In genomic region chr6:38985839-38986238, GRCh38 we compare ENCODE assay signal across 27 cellular contexts.
"Had no signal": no experiment of that assay in that cellular context is flagged by ENCODE, and none has a peak within 500 bp of the region (broad histone marks: within the 10 kb centered on the region; RNA-seq: fewer than 3 reads in every experiment).

No MANE protein-coding gene starts in this region.

- H3K4me3 ChIP-seq: adrenal gland, body of pancreas, esophagus muscularis mucosa, gastroesophageal sphincter had no signal

- H3K4me1 Mint-ChIP-seq: activated CD4-positive, alpha-beta T cell treated with anti-CD3 and anti-CD28 coated beads for 36 hours; activated CD4-positive, alpha-beta T cell treated with anti-CD3 and anti-CD28 coated beads, Interleukin-2, amount 10 ng/mL, durations not matched to agents 24 days and 14 days; activated CD8-positive, alpha-beta memory T cell treated with anti-CD3 and anti-CD28 coated beads, Interleukin-2, amount 10 ng/mL, durations not matched to agents 7 days and 5 days; activated naive CD4-positive, alpha-beta T cell treated with anti-CD3 and anti-CD28 coated beads, Interleukin-2, amount 50 U/mL, for 24 hours had no signal

- H3K36me3 Mint-ChIP-seq: activated CD4-positive, alpha-beta memory T cell treated with anti-CD3 and anti-CD28 coated beads for 36 hours; activated CD8-positive, alpha-beta memory T cell treated with anti-CD3 and anti-CD28 coated beads, Interleukin-2, amount 10 ng/mL, durations not matched to agents 7 days and 5 days; activated naive CD4-positive, alpha-beta T cell treated with anti-CD3 and anti-CD28 coated beads, Interleukin-2, amount 50 U/mL, for 24 hours had no signal

- DNase-seq: activated CD4-positive, alpha-beta memory T cell treated with anti-CD3 and anti-CD28 coated beads for 36 hours; activated CD4-positive, alpha-beta T cell treated with anti-CD3 and anti-CD28 coated beads for 36 hours; activated CD4-positive, alpha-beta T cell treated with anti-CD3 and anti-CD28 coated beads, Interleukin-2, amount 10 ng/mL, durations not matched to agents 24 days and 14 days; activated CD4-positive, CD25-positive, alpha-beta regulatory T cell; activated CD4-positive, CD25-positive, alpha-beta regulatory T cell treated with anti-CD3 and anti-CD28 coated beads, Interleukin-2, amount 50 U/mL, for 72 hours; activated CD8-positive, alpha-beta memory T cell treated with anti-CD3 and anti-CD28 coated beads, Interleukin-2, amount 10 ng/mL, durations not matched to agents 7 days and 5 days; activated CD8-positive, alpha-beta memory T cell treated with anti-CD3 and anti-CD28 coated beads, Interleukin-2, amount 50 U/mL, for 4 hours; activated CD8-positive, alpha-beta T cell treated with anti-CD3 and anti-CD28 coated beads, Interleukin-2, amount 10 ng/mL, durations not matched to agents 7 days and 5 days; activated effector memory CD4-positive, alpha-beta T cell treated with Interleukin-2 at 50 U/mL for 16 hours; activated gamma-delta T cell treated with Interleukin-2 at 50 U/mL for 16 hours; activated naive CD4-positive, alpha-beta T cell treated with anti-CD3 and anti-CD28 coated beads for 36 hours; activated T-cell treated with anti-CD3 and anti-CD28 coated beads, Interleukin-2, amount 50 U/mL, for 1 hour; adrenal gland; amygdala; aorta; body of pancreas; caudate nucleus; cortex of kidney; dermis blood vessel endothelial cell; effector CD4-positive, alpha-beta T cell; effector memory CD8-positive, alpha-beta T cell; erythroblast; foreskin melanocyte; T-helper 2 cell had no signal

- H3K9me3 ChIP-seq: adrenal gland, body of pancreas, esophagus muscularis mucosa, gastroesophageal sphincter had no signal

- H3K36me3 ChIP-seq: adrenal gland, esophagus muscularis mucosa, gastroesophageal sphincter had no signal

- H3K27ac ChIP-seq: adrenal gland, body of pancreas, esophagus muscularis mucosa, gastroesophageal sphincter had no signal

- ATAC-seq: activated CD4-positive, alpha-beta T cell treated with anti-CD3 and anti-CD28 coated beads for 36 hours; activated CD8-positive, alpha-beta memory T cell treated with anti-CD3 and anti-CD28 coated beads, Interleukin-2, amount 10 ng/mL, durations not matched to agents 7 days and 5 days; activated CD8-positive, alpha-beta T cell treated with anti-CD3 and anti-CD28 coated beads, Interleukin-2, amount 10 ng/mL, durations not matched to agents 7 days and 5 days; body of pancreas; effector memory CD8-positive, alpha-beta T cell; gastroesophageal sphincter had no signal

- H3K4me1 ChIP-seq: adrenal gland, body of pancreas, esophagus muscularis mucosa, gastroesophageal sphincter had no signal

- H3K9me3 Mint-ChIP-seq: activated CD4-positive, alpha-beta memory T cell treated with anti-CD3 and anti-CD28 coated beads for 36 hours; activated CD4-positive, alpha-beta T cell treated with anti-CD3 and anti-CD28 coated beads, Interleukin-2, amount 10 ng/mL, durations not matched to agents 24 days and 14 days; activated naive CD4-positive, alpha-beta T cell treated with anti-CD3 and anti-CD28 coated beads for 36 hours; activated naive CD4-positive, alpha-beta T cell treated with anti-CD3 and anti-CD28 coated beads, Interleukin-2, amount 50 U/mL, for 24 hours; effector memory CD8-positive, alpha-beta T cell had no signal

- H3K27ac Mint-ChIP-seq: activated CD4-positive, alpha-beta memory T cell treated with anti-CD3 and anti-CD28 coated beads for 36 hours; activated CD4-positive, alpha-beta T cell treated with anti-CD3 and anti-CD28 coated beads for 36 hours; activated CD4-positive, alpha-beta T cell treated with anti-CD3 and anti-CD28 coated beads, Interleukin-2, amount 10 ng/mL, durations not matched to agents 24 days and 14 days; activated CD8-positive, alpha-beta memory T cell treated with anti-CD3 and anti-CD28 coated beads, Interleukin-2, amount 10 ng/mL, durations not matched to agents 7 days and 5 days; activated CD8-positive, alpha-beta T cell treated with anti-CD3 and anti-CD28 coated beads, Interleukin-2, amount 10 ng/mL, durations not matched to agents 7 days and 5 days; activated naive CD4-positive, alpha-beta T cell treated with anti-CD3 and anti-CD28 coated beads for 36 hours; activated naive CD4-positive, alpha-beta T cell treated with anti-CD3 and anti-CD28 coated beads, Interleukin-2, amount 50 U/mL, for 24 hours; effector memory CD8-positive, alpha-beta T cell had no signal

- H3K4me3 Mint-ChIP-seq: activated CD4-positive, alpha-beta memory T cell treated with anti-CD3 and anti-CD28 coated beads for 36 hours; activated CD4-positive, alpha-beta T cell treated with anti-CD3 and anti-CD28 coated beads for 36 hours; activated CD4-positive, alpha-beta T cell treated with anti-CD3 and anti-CD28 coated beads, Interleukin-2, amount 10 ng/mL, durations not matched to agents 24 days and 14 days; activated CD8-positive, alpha-beta memory T cell treated with anti-CD3 and anti-CD28 coated beads, Interleukin-2, amount 10 ng/mL, durations not matched to agents 7 days and 5 days; activated CD8-positive, alpha-beta T cell treated with anti-CD3 and anti-CD28 coated beads, Interleukin-2, amount 10 ng/mL, durations not matched to agents 7 days and 5 days; activated naive CD4-positive, alpha-beta T cell treated with anti-CD3 and anti-CD28 coated beads for 36 hours; activated naive CD4-positive, alpha-beta T cell treated with anti-CD3 and anti-CD28 coated beads, Interleukin-2, amount 50 U/mL, for 24 hours; effector memory CD8-positive, alpha-beta T cell had no signal

- H3K27me3 ChIP-seq: body of pancreas had no signal
